Comparison of ENCODE assay signal across 1 cellular context in genomic region chr20:31559704-31560093, GRCh38.
TF ChIP-seq lines count a peak whose summit lies in the region.

No MANE protein-coding gene starts in this region.

TF ChIP-seq in HCT116, 20 proteins besides CTCF, POLR2A, EP300 and RAD21 (continued from another document):
- TF ChIP-seq EZH2 (IDR thresholded peaks at IDR 0.05) (no peak), EGR1 (IDR thresholded peaks at IDR 0.05; ENCODE audit: low read depth) (no peak), CEBPB (IDR thresholded peaks at IDR 0.05; ENCODE audit: low read depth) (no peak)
TF ChIP-seq in HCT116: peak in this region for 0.
